8 cellular contexts compared by ENCODE assay signal in genomic region chr19:48646192-48646911, GRCh38. TPM values are rescaled to one million over a fixed set of nuclear protein-coding genes. Genes with fewer than 3 reads are reported as not detected.
A peak's percentile ranks its signal among the peaks of the same experiment; 100 is the strongest.
DNase-seq lines count a peak whose midpoint lies in the region; ATAC-seq and TF ChIP-seq lines count a peak whose summit lies in the region.

No MANE protein-coding gene starts in this region.

- H3K4me1 ChIP-seq in right cardiac atrium (ENCODE audit: control insufficient read depth, insufficient read depth, low read length) (no peaks in the 10 kb centered on the region), rectal smooth muscle tissue (ENCODE audit: control insufficient read depth, insufficient read depth, low read length) (peaks cover 10% of the 10 kb centered on the region), uterus (peaks cover 0 to 6% of the 10 kb centered on the region in 2 donors)

- peak in 1 of 2 donors; percentile 59 for TF ChIP-seq POLR2A in uterus (IDR thresholded peaks at IDR 0.05)

- no peak overlapping the region for H3K9ac ChIP-seq in rectal smooth muscle tissue (ENCODE audit: low read length)

- ATAC-seq in HG02759 (IDR thresholded peaks at IDR 0.05; ENCODE audit: unreplicated experiment) (peak; percentile 86), right cardiac atrium (peak; percentile 92 to 93)

- no peaks in the 10 kb centered on the region for H3K9me3 ChIP-seq in right cardiac atrium (ENCODE audit: control insufficient read depth, low read length)
- H3K9me3 ChIP-seq in uterus: no peaks in the 10 kb centered on the region

- no peaks in the 10 kb centered on the region for H3K27me3 ChIP-seq in right cardiac atrium (ENCODE audit: control insufficient read depth, insufficient read depth)
- no peaks in the 10 kb centered on the region for H3K27me3 ChIP-seq in rectal smooth muscle tissue (ENCODE audit: control insufficient read depth, insufficient read depth, low read length)
- H3K27me3 ChIP-seq in uterus: no peaks in the 10 kb centered on the region

- H3K4me3 ChIP-seq in GM08714 (ENCODE audit: low read length): peak overlapping the region; percentile 44; the same call in 1 of the 2 replicates
- peak overlapping the region; percentile 63 for H3K4me3 ChIP-seq in right cardiac atrium (ENCODE audit: low read length)
- H3K4me3 ChIP-seq in rectal smooth muscle tissue (ENCODE audit: low read length): peak overlapping the region; percentile 76
- peak overlapping the region; percentile 51 to 77 for H3K4me3 ChIP-seq in uterus

- DNase-seq in NCI-H146 treated with DMSO at 0.1 percent for 48 hours (lab: John Stamatoyannopoulos, UW; ENCODE audit: unreplicated experiment): peak; percentile 91
- peak; percentile 88 to 90 (median 90) for DNase-seq in T-helper 1 cell
- DNase-seq in amniotic stem cell (lab: John Stamatoyannopoulos, UW): peak; percentile 22
- DNase-seq in right cardiac atrium: peak; percentile 89 to 96 (median 96)
- peak; percentile 92 to 93 for DNase-seq in uterus

- intact Hi-C loops in right cardiac atrium (cut with DNase I) (loop anchor here in 3 of 4 donors (5.0 to 10.0 kb wide), 2 partner anchors 188 to 191 kb away; partner anchors contain the start of gene HSD17B14 (in 3 of the 3)), uterus (cut with DNase I; ENCODE audit: low total_unique reads) (loop anchor here (10.0 kb wide), 1 partner anchor 308 kb away; the partner anchor contains the start of gene BAX)

- H3K27ac ChIP-seq in right cardiac atrium (ENCODE audit: low read length): peak overlapping the region; percentile 63
- peak overlapping the region; percentile 86 for H3K27ac ChIP-seq in rectal smooth muscle tissue (ENCODE audit: low read depth, low read length)
- peak overlapping the region; percentile 97 to 99 for H3K27ac ChIP-seq in uterus

- 1% methylated on average over 34 of the region's 36 CpGs for WGBS in right cardiac atrium

- TF ChIP-seq CTCF in uterus (IDR thresholded peaks at IDR 0.05): peak; percentile 91 to 98 (median 94)

- no peaks in the 10 kb centered on the region for H3K36me3 ChIP-seq in rectal smooth muscle tissue (ENCODE audit: control insufficient read depth, insufficient read depth, low read length)
- no peaks in the 10 kb centered on the region for H3K36me3 ChIP-seq in uterus

RNA-seq across cellular contexts. Expression of gene CA11, which starts 0.4 kb away (rescaled TPM):
- total RNA-seq in right cardiac atrium (10 to 100 TPM in 3 of 4 donors, 1 to 10 TPM in 1; 8.6 to 16.5 (median 13.2) TPM), uterus (10 to 100 TPM in 2 of 4 donors, under 1 TPM in 2; 0.51 to 55.1 (median 8.1) TPM)
- 16.6 TPM for polyA plus RNA-seq in right cardiac atrium

RNA-seq across cellular contexts. Expression of gene DBP, which starts 9.2 kb away (rescaled TPM):
- total RNA-seq in right cardiac atrium (10 to 100 TPM in 3 of 4 donors, 1 to 10 TPM in 1; 2.8 to 16.9 (median 14.7) TPM), uterus (10 to 100 TPM in 2 of 4 donors, 1 to 10 TPM in 1, not detected in 1; 3.1 to 29.8 (median 11.3) TPM)
- 9.5 TPM for polyA plus RNA-seq in right cardiac atrium

RNA-seq across cellular contexts. Expression of gene NTN5, which starts 26.5 kb away (rescaled TPM):
- total RNA-seq in right cardiac atrium (under 1 TPM; 0.19 to 0.94 (median 0.57) TPM), uterus (1 to 10 TPM in 2 of 4 donors, not detected in 2; 1.1 to 4.1 TPM)
- 0.14 TPM for polyA plus RNA-seq in right cardiac atrium

RNA-seq across cellular contexts. Expression of gene SPHK2, which starts 27.0 kb away (rescaled TPM):
- 10 to 100 TPM in 3 of 4 donors, 1 to 10 TPM in 1; 7.3 to 12.7 (median 11.7) TPM for total RNA-seq in right cardiac atrium
- 11.0 TPM for polyA plus RNA-seq in right cardiac atrium
- total RNA-seq in uterus: 10 to 100 TPM; 10.0 to 27.2 (median 21.7) TPM

RNA-seq across cellular contexts. Expression of gene RPL18, which starts 27.4 kb away (rescaled TPM):
- total RNA-seq in right cardiac atrium (100 to 1,000 TPM; 606 to 773 (median 699) TPM), uterus (1,000 to 10,000 TPM; 1,515 to 5,795 (median 3,195) TPM)
- 965 TPM for polyA plus RNA-seq in right cardiac atrium

Comparison
In these comparisons a context has a peak if more than half of its experiments do, and no peak if none do; other contexts are left out.
1. Peak in every context shown above with its lines: DNase-seq, ATAC-seq, H3K4me3 ChIP-seq and H3K27ac ChIP-seq.
2. DNase-seq: peak in every context shown above with its lines; median percentile 96 in right cardiac atrium; 92 in uterus; 91 in NCI-H146 treated with DMSO at 0.1 percent for 48 hours; 90 in T-helper 1 cell; 22 in amniotic stem cell.